17 cellular contexts compared by ENCODE assay signal in genomic region chr9:91151741-91152095, GRCh38.
DNase-seq lines count a peak whose midpoint lies in the region; ATAC-seq and TF ChIP-seq lines count a peak whose summit lies in the region.
"Had no signal": no experiment of that assay in that cellular context is flagged by ENCODE, and none has a peak within 500 bp of the region (broad histone marks: within the 10 kb centered on the region; RNA-seq: fewer than 3 reads in every experiment).

No MANE protein-coding gene starts in this region.

- H3K27ac ChIP-seq in RWPE2 (ENCODE audit: poor library complexity, severe bottlenecking): peak overlapping the region; percentile 47
- peak overlapping the region; percentile 58 to 81 for H3K27ac ChIP-seq in breast epithelium

- no peak for ATAC-seq in RWPE2 (ENCODE audit: low read depth)
- ATAC-seq in stimulated activated naive CD8-positive, alpha-beta T cell treated with anti-CD3 and anti-CD28 coated beads, Interleukin-15, Interleukin-2, amounts not matched to agents 100 U/mL and 50 U/mL, for 24 hours: peak; percentile 8
- ATAC-seq in HG02642 (IDR thresholded peaks at IDR 0.05; ENCODE audit: poor library complexity, unreplicated experiment): no peak
- ATAC-seq: HCT116, left lobe of liver had no signal

- H3K36me3 ChIP-seq in RWPE2 (ENCODE audit: low read depth): no peaks in the 10 kb centered on the region
- no peaks in the 10 kb centered on the region for H3K36me3 ChIP-seq in breast epithelium

- H3K4me3 ChIP-seq in RWPE2 (ENCODE audit: severe bottlenecking): no peak overlapping the region
- H3K4me3 ChIP-seq in breast epithelium: no peak overlapping the region

- H3K4me1 ChIP-seq in RWPE2 (ENCODE audit: insufficient read depth, poor library complexity, severe bottlenecking) (peaks cover 16% of the 10 kb centered on the region), breast epithelium (no peaks in the 10 kb centered on the region)

- H3K9me3 ChIP-seq in RWPE2 (ENCODE audit: severe bottlenecking): no peaks in the 10 kb centered on the region
- H3K9me3 ChIP-seq in breast epithelium: peaks cover 0 to 5% of the 10 kb centered on the region in 2 donors

- peak; percentile 54 for DNase-seq in activated CD4-positive, alpha-beta T cell treated with anti-CD3 and anti-CD28 coated beads for 48 hours
- no peak for DNase-seq in activated CD4-positive, alpha-beta T cell treated with anti-CD3 and anti-CD28 coated beads, Interleukin-2, amount 50 U/mL, for 1 hour
- DNase-seq in RWPE2 (ENCODE audit: low spot score) (no peak), breast epithelium (ENCODE audit: low spot score in 2 of 2) (no peak), NCI-H2107 treated with DMSO at 0.1 percent for 48 hours (lab: John Stamatoyannopoulos, UW; ENCODE audit: unreplicated experiment) (no peak), GF-D8 (lab: John Stamatoyannopoulos, UW) (no peak)
- DNase-seq in stimulated activated naive CD8-positive, alpha-beta T cell treated with anti-CD3 and anti-CD28 coated beads, Interleukin-15, Interleukin-2, amounts not matched to agents 100 U/mL and 50 U/mL, for 24 hours: peak; percentile 57
- DNase-seq: 8988T, Calu3, cortex of kidney, hypothalamus, NCI-H1048, NCI-H510A, substantia nigra had no signal

- intact Hi-C loops in breast epithelium (cut with DNase I; ENCODE audit: low total_unique reads): no loop called here

- TF ChIP-seq POLR2A in breast epithelium (IDR thresholded peaks at IDR 0.05): no peak

- TF ChIP-seq CTCF in RWPE2 (IDR thresholded peaks at IDR 0.05; ENCODE audit: poor library complexity, severe bottlenecking): no peak
- TF ChIP-seq CTCF in breast epithelium (IDR thresholded peaks at IDR 0.05): no peak

- H3K27me3 ChIP-seq in RWPE2 (ENCODE audit: insufficient read depth, poor library complexity, severe bottlenecking) (no peaks in the 10 kb centered on the region), breast epithelium (no peaks in the 10 kb centered on the region)

Comparison
In these comparisons a context has a peak if more than half of its experiments do, and no peak if none do; other contexts are left out.
1. DNase-seq: peak in activated CD4-positive, alpha-beta T cell treated with anti-CD3 and anti-CD28 coated beads for 48 hours (single experiment) and stimulated activated naive CD8-positive, alpha-beta T cell treated with anti-CD3 and anti-CD28 coated beads, Interleukin-15, Interleukin-2, amounts not matched to agents 100 U/mL and 50 U/mL, for 24 hours (single experiment); none in activated CD4-positive, alpha-beta T cell treated with anti-CD3 and anti-CD28 coated beads, Interleukin-2, amount 50 U/mL, for 1 hour (single experiment), RWPE2 (single experiment), breast epithelium (0 of 2), NCI-H2107 treated with DMSO at 0.1 percent for 48 hours (single experiment) and GF-D8 (single experiment).